In genomic region chr17:4480929-4481898, GRCh38 we compare ENCODE assay signal across 1 cellular context.
TF ChIP-seq lines count a peak whose summit lies in the region.

No MANE protein-coding gene starts in this region.

TF ChIP-seq in HepG2, 621 proteins besides CTCF, POLR2A, EP300 and RAD21 (continued from another document and continues in another):
- TF ChIP-seq, protein P1, sequence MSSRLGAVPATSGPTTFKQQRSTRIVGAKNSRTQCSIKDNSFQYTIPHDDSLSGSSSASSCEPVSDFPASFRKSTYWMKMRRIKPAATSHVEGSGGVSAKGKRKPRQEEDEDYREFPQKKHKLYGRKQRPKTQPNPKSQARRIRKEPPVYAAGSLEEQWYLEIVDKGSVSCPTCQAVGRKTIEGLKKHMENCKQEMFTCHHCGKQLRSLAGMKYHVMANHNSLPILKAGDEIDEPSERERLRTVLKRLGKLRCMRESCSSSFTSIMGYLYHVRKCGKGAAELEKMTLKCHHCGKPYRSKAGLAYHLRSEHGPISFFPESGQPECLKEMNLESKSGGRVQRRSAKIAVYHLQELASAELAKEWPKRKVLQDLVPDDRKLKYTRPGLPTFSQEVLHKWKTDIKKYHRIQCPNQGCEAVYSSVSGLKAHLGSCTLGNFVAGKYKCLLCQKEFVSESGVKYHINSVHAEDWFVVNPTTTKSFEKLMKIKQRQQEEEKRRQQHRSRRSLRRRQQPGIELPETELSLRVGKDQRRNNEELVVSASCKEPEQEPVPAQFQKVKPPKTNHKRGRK (CRISPR knock-in tag; IDR thresholded peaks at IDR 0.05), result 0 out of 2 replicates have a peak, but pooled peaks have one; percentile 48
- TF ChIP-seq GPBP1L1 (CRISPR knock-in tag; IDR thresholded peaks at IDR 0.05) (no peak), PAXIP1 (CRISPR knock-in tag; conservative IDR thresholded peaks at IDR 0.05) (peak; percentile 76), WIZ (CRISPR knock-in tag; IDR thresholded peaks at IDR 0.05) (0 out of 2 replicates have a peak, but pooled peaks have one; percentile 23), ZNF709 (CRISPR knock-in tag; IDR thresholded peaks at IDR 0.05) (0 out of 2 replicates have a peak, but pooled peaks have one; percentile 51), KDM6A (CRISPR knock-in tag; IDR thresholded peaks at IDR 0.05; ENCODE audit: low read depth) (peak; percentile 42; the same call in 1 of the 2 replicates), SMAD1 (CRISPR knock-in tag; IDR thresholded peaks at IDR 0.05; ENCODE audit: borderline replicate concordance, low read depth) (peak; percentile 54; the same call in 1 of the 2 replicates), ZNF460 (CRISPR knock-in tag; IDR thresholded peaks at IDR 0.05; ENCODE audit: borderline replicate concordance) (no peak), MED1 (CRISPR knock-in tag; IDR thresholded peaks at IDR 0.05) (0 out of 2 replicates have a peak, but pooled peaks have one; percentile 51), ZNF547 (CRISPR knock-in tag; IDR thresholded peaks at IDR 0.05) (peak; percentile 67; the same call in 1 of the 2 replicates), ZNF619 (CRISPR knock-in tag; IDR thresholded peaks at IDR 0.05) (0 out of 2 replicates have a peak, but pooled peaks have one; percentile 58), ZSCAN30 (CRISPR knock-in tag; IDR thresholded peaks at IDR 0.05) (no peak), LCORL (IDR thresholded peaks at IDR 0.05) (no peak), LCORL (CRISPR knock-in tag; IDR thresholded peaks at IDR 0.05) (peak; percentile 83), ZFP36 (IDR thresholded peaks at IDR 0.05; ENCODE audit: borderline replicate concordance, low read depth, low read length, partially characterized antibody) (peak; percentile 21), SALL1 (CRISPR knock-in tag; IDR thresholded peaks at IDR 0.05) (peak; percentile 58; the same call in 1 of the 2 replicates), THRA (CRISPR knock-in tag; IDR thresholded peaks at IDR 0.05; ENCODE audit: borderline replicate concordance) (0 out of 2 replicates have a peak, but pooled peaks have one; percentile 28), RARA (CRISPR knock-in tag; IDR thresholded peaks at IDR 0.05) (0 out of 2 replicates have a peak, but pooled peaks have one; percentile 41), EHMT2 (IDR thresholded peaks at IDR 0.05; ENCODE audit: borderline replicate concordance, low read depth, low read length) (no peak), GATAD2A (CRISPR knock-in tag; IDR thresholded peaks at IDR 0.05) (peak; percentile 51), JUN (CRISPR knock-in tag; IDR thresholded peaks at IDR 0.05) (no peak), ZNF746 (CRISPR knock-in tag; IDR thresholded peaks at IDR 0.05) (peak; percentile 65; the same call in 1 of the 2 replicates), GABPA (IDR thresholded peaks at IDR 0.05; ENCODE audit: low read depth, low read length) (peak; percentile 54), GABPA (CRISPR knock-in tag; IDR thresholded peaks at IDR 0.05; ENCODE audit: low read depth) (peak; percentile 87), SPEN (CRISPR knock-in tag; IDR thresholded peaks at IDR 0.05; ENCODE audit: low read depth) (0 out of 2 replicates have a peak, but pooled peaks have one; percentile 35), ZFP41 (CRISPR knock-in tag; IDR thresholded peaks at IDR 0.05; ENCODE audit: borderline replicate concordance) (peak; percentile 46; the same call in 1 of the 2 replicates), ELF1 (CRISPR knock-in tag; IDR thresholded peaks at IDR 0.05) (peak; percentile 50; the same call in 1 of the 2 replicates), ZNF839 (CRISPR knock-in tag; IDR thresholded peaks at IDR 0.05; ENCODE audit: borderline replicate concordance) (0 out of 2 replicates have a peak, but pooled peaks have one; percentile 38), MAX (IDR thresholded peaks at IDR 0.05) (peak; percentile 49), SNAPC2 (CRISPR knock-in tag; IDR thresholded peaks at IDR 0.05) (no peak), ZNF83 (CRISPR knock-in tag; IDR thresholded peaks at IDR 0.05; ENCODE audit: borderline replicate concordance) (0 out of 2 replicates have a peak, but pooled peaks have one; percentile 40), ETV5 (CRISPR knock-in tag; IDR thresholded peaks at IDR 0.05; ENCODE audit: borderline replicate concordance) (peak; percentile 82; the same call in 1 of the 2 replicates), ZBTB7A (CRISPR knock-in tag; IDR thresholded peaks at IDR 0.05) (peak; percentile 76; the same call in 1 of the 2 replicates), ZNF350 (CRISPR knock-in tag; IDR thresholded peaks at IDR 0.05; ENCODE audit: borderline replicate concordance, low read depth) (peak; percentile 72; the same call in 1 of the 2 replicates), HMGXB3 (CRISPR knock-in tag; IDR thresholded peaks at IDR 0.05; ENCODE audit: borderline replicate concordance) (no peak), FOXK1 (CRISPR knock-in tag; IDR thresholded peaks at IDR 0.05; ENCODE audit: borderline replicate concordance, low read depth) (0 out of 2 replicates have a peak, but pooled peaks have one; percentile 22), SOX5 (CRISPR knock-in tag; IDR thresholded peaks at IDR 0.05; ENCODE audit: borderline replicate concordance) (peak; percentile 77), THAP11 (CRISPR knock-in tag; IDR thresholded peaks at IDR 0.05) (0 out of 2 replicates have a peak, but pooled peaks have one; percentile 25)
- TF ChIP-seq, protein P2, sequence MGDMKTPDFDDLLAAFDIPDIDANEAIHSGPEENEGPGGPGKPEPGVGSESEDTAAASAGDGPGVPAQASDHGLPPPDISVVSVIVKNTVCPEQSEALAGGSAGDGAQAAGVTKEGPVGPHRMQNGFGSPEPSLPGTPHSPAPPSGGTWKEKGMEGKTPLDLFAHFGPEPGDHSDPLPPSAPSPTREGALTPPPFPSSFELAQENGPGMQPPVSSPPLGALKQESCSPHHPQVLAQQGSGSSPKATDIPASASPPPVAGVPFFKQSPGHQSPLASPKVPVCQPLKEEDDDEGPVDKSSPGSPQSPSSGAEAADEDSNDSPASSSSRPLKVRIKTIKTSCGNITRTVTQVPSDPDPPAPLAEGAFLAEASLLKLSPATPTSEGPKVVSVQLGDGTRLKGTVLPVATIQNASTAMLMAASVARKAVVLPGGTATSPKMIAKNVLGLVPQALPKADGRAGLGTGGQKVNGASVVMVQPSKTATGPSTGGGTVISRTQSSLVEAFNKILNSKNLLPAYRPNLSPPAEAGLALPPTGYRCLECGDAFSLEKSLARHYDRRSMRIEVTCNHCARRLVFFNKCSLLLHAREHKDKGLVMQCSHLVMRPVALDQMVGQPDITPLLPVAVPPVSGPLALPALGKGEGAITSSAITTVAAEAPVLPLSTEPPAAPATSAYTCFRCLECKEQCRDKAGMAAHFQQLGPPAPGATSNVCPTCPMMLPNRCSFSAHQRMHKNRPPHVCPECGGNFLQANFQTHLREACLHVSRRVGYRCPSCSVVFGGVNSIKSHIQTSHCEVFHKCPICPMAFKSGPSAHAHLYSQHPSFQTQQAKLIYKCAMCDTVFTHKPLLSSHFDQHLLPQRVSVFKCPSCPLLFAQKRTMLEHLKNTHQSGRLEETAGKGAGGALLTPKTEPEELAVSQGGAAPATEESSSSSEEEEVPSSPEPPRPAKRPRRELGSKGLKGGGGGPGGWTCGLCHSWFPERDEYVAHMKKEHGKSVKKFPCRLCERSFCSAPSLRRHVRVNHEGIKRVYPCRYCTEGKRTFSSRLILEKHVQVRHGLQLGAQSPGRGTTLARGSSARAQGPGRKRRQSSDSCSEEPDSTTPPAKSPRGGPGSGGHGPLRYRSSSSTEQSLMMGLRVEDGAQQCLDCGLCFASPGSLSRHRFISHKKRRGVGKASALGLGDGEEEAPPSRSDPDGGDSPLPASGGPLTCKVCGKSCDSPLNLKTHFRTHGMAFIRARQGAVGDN (CRISPR knock-in tag; IDR thresholded peaks at IDR 0.05), result peak; percentile 76
